Comparison of ENCODE assay signal across 9 cellular contexts in the genomic region with DNA sequence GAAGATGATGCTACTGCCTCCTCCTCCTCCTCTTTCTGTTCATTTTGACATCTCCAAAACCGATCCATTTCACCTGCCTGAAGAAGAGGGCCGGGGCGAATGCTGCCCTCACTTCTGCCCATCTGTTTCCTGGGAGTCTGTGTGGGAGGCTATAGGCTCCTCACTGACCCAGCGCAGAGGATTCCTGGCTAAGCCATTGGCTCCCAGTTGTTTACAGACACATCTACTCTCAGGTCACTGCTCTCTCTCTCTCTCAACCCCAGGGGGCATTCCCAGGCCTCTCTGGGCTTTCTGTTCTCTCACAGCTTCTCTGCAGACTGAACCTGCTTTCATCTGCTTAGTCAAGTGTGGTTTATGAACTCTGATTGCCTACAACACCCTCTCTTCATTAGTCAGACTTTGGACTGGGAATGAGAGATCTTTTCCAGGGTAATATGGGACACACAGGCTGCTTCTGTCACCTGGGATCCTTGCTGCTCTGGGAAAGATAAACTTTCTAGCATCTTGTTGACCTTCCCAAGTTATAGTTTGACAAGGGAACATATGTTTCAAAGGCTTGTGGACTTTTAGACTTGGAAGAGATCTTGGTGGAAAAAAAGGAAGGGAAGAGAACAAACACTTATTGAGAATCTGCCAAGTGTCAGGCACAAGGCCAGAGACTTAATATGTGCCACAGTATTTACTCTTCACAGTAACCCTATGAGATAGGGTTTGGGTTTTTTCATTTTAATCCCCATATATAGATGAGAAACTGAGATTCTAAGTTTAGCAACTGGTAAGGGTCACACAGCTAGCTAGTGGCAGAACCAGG. TPM values are rescaled to one million over a fixed set of nuclear protein-coding genes. Genes with fewer than 3 reads are reported as not detected.
A peak's percentile ranks its signal among the peaks of the same experiment; 100 is the strongest.
DNase-seq lines count a peak whose midpoint lies in the region; FAIRE-seq lines count a peak whose summit lies in the region.
"Had no signal": no experiment of that assay in that cellular context is flagged by ENCODE, and none has a peak within 500 bp of the region (broad histone marks: within the 10 kb centered on the region; RNA-seq: fewer than 3 reads in every experiment).

No MANE protein-coding gene starts in this region.

- DNase-seq in DMS79 treated with DMSO at 0.1 percent for 48 hours (lab: John Stamatoyannopoulos, UW) (peak; percentile 23), DMS79 (lab: John Stamatoyannopoulos, UW) (no peak), HCEC 1CT (peak; percentile 82), NCI-H1092 (lab: John Stamatoyannopoulos, UW) (peak; percentile 84), activated T-cell treated with anti-CD3 and anti-CD28 coated beads for 48 hours (ENCODE audit: low read depth) (peak; percentile 50), germinal center (ENCODE audit: low spot score) (peak; percentile 24), frontal cortex (ENCODE audit: low spot score in 2 of 2) (no peak)
- peak; percentile 33 to 60 for DNase-seq in stimulated activated CD4-positive, alpha-beta T cell treated with anti-CD3 and anti-CD28 coated beads, Interleukin-4, amount 100 ng/mL, for 4 hours

- no peak for FAIRE-seq in frontal cortex (lab: Jason Lieb, UNC)
- FAIRE-seq: endometrium had no signal

RNA-seq across cellular contexts. Expression of a gene that starts 30.2 kb away (rescaled TPM):
- total RNA-seq in frontal cortex, result 68.9 TPM

Comparison
In these comparisons a context has a peak if more than half of its experiments do, and no peak if none do; other contexts are left out.
1. DNase-seq: peak in DMS79 treated with DMSO at 0.1 percent for 48 hours (single experiment), HCEC 1CT (single experiment), NCI-H1092 (single experiment), activated T-cell treated with anti-CD3 and anti-CD28 coated beads for 48 hours (single experiment), germinal center (single experiment) and stimulated activated CD4-positive, alpha-beta T cell treated with anti-CD3 and anti-CD28 coated beads, Interleukin-4, amount 100 ng/mL, for 4 hours (2 of 2); none in DMS79 (single experiment) and frontal cortex (0 of 2).